ENCODE assay signal across 20 cellular contexts in the genomic region with DNA sequence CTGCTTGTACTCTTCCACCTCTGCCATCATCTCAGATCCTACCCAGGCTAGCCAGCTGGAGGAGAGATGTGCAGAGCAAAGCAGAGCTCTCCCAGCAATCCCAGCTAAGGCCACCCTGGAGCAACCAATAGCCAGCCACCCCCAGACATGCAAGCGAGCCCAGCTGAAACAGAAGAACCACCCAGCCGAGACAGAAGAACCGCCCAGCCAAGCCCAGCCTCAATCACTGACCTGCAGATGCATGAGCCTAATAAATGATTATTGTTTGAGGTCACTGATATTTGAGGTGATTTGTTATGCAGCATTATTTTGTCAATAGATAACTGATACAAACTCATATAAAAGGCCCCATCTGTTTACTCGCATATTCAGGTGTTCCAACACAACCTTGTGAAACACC.
A peak's percentile ranks its signal among the peaks of the same experiment; 100 is the strongest.
DNase-seq lines count a peak whose midpoint lies in the region; ATAC-seq and TF ChIP-seq lines count a peak whose summit lies in the region.
"Had no signal": no experiment of that assay in that cellular context is flagged by ENCODE, and none has a peak within 500 bp of the region (broad histone marks: within the 10 kb centered on the region; RNA-seq: fewer than 3 reads in every experiment).

No MANE protein-coding gene starts in this region.

- H3K4me1 ChIP-seq in left ventricle myocardium inferior = peaks cover 73% of the 10 kb centered on the region
- peaks cover 23 to 73% (median 52%) of the 10 kb centered on the region in 9 donors for H3K4me1 ChIP-seq in heart right ventricle
- peaks cover 15 to 18% of the 10 kb centered on the region in 2 donors for H3K4me1 ChIP-seq in neuronal stem cell (ENCODE audit: control insufficient read depth in 2 of 2, insufficient read depth in 1 of 2, low read depth in 1 of 2, low read length in 2 of 2)
- peaks cover 3 to 70% (median 29%) of the 10 kb centered on the region in 3 donors for H3K4me1 ChIP-seq in esophagus squamous epithelium

- H2AK5ac ChIP-seq in neuronal stem cell (ENCODE audit: low read depth, low read length) = no peak overlapping the region

- no peak overlapping the region for H2AFZ ChIP-seq in neuronal stem cell (ENCODE audit: low read length)

- H3K18ac ChIP-seq in neuronal stem cell (ENCODE audit: low read length) = peak overlapping the region; percentile 36

- no peak overlapping the region for H2BK120ac ChIP-seq in neuronal stem cell (ENCODE audit: low read depth, low read length)

- no peak overlapping the region for H3K23ac ChIP-seq in neuronal stem cell (ENCODE audit: low read depth, low read length, poor library complexity)

- H3K14ac ChIP-seq in neuronal stem cell (ENCODE audit: low read length) = no peak overlapping the region

- no peak for DNase-seq in left ventricle myocardium inferior
- no peak for DNase-seq in heart right ventricle
- DNase-seq in dorsolateral prefrontal cortex = no peak
- no peak for DNase-seq in neuronal stem cell (ENCODE audit: low spot score)
- DNase-seq in esophagus squamous epithelium (lab: John Stamatoyannopoulos, UW) = no peak
- no peak for DNase-seq in NCI-H1092 (lab: John Stamatoyannopoulos, UW)
- no peak for DNase-seq in stimulated activated naive CD4-positive, alpha-beta T cell (lab: John Stamatoyannopoulos, UW)
- no peak for DNase-seq in NCI-H82 treated with DMSO at 0.1 percent for 48 hours (lab: John Stamatoyannopoulos, UW; ENCODE audit: unreplicated experiment)
- DNase-seq: BE2C; CD8-positive, alpha-beta memory T cell; IMR-90; Kasumi-1; MM.1S; NCI-H1105; NCI-H2107; NCI-H345; PC-3 had no signal

- H3K4me2 ChIP-seq in neuronal stem cell (ENCODE audit: insufficient read depth, low read length, poor library complexity, severe bottlenecking) = no peak overlapping the region

- no peak overlapping the region for H4K91ac ChIP-seq in neuronal stem cell (ENCODE audit: low read depth, low read length, poor library complexity)

- H2BK12ac ChIP-seq in neuronal stem cell (ENCODE audit: low read length) = no peak overlapping the region

- no peak overlapping the region for H3K9ac ChIP-seq in neuronal stem cell (ENCODE audit: low read depth, low read length, poor library complexity)

- H3K27ac ChIP-seq in left ventricle myocardium inferior (replicated peaks) (peak overlapping the region; percentile 44), heart right ventricle (peak overlapping the region in 1 of 10 donors; percentile 82), dorsolateral prefrontal cortex (peak overlapping the region in 40 of 59 donors; percentile 1 to 99 (median 86)), neuronal stem cell (replicated peaks; ENCODE audit: low read length) (no peak overlapping the region), esophagus squamous epithelium (peak overlapping the region in 2 of 4 donors; percentile 89 to 95)
- H3K27ac ChIP-seq: 22Rv1, RWPE1 had no signal

- H3K27me3 ChIP-seq in left ventricle myocardium inferior (ENCODE audit: low read depth) (no peaks in the 10 kb centered on the region), heart right ventricle (no peaks in the 10 kb centered on the region), dorsolateral prefrontal cortex (no peaks in the 10 kb centered on the region), neuronal stem cell (ENCODE audit: control insufficient read depth in 3 of 3, insufficient read depth in 3 of 3, low read depth in 1 of 3, low read length in 3 of 3) (no peaks in the 10 kb centered on the region), esophagus squamous epithelium (peaks cover 0 to 86% (median 0%) of the 10 kb centered on the region in 4 donors)
- H3K27me3 ChIP-seq: BE2C had no signal

- H3K4me3 ChIP-seq in left ventricle myocardium inferior (no peak overlapping the region), heart right ventricle (no peak overlapping the region), dorsolateral prefrontal cortex (no peak overlapping the region), neuronal stem cell (ENCODE audit: low read length in 2 of 2) (no peak overlapping the region), esophagus squamous epithelium (no peak overlapping the region)
- H3K4me3 ChIP-seq: HAP-1 had no signal

- peaks cover 8% of the 10 kb centered on the region for H3K9me3 ChIP-seq in left ventricle myocardium inferior (replicated peaks)
- peaks cover 0 to 13% (median 0%) of the 10 kb centered on the region in 11 donors for H3K9me3 ChIP-seq in heart right ventricle
- peaks cover 5 to 20% of the 10 kb centered on the region in 2 donors for H3K9me3 ChIP-seq in neuronal stem cell (replicated peaks in 1 of 2; ENCODE audit: control insufficient read depth in 2 of 2, insufficient read depth in 1 of 2, low read depth in 1 of 2, low read length in 2 of 2)
- peaks cover 0 to 8% (median 4%) of the 10 kb centered on the region in 3 donors for H3K9me3 ChIP-seq in esophagus squamous epithelium
- H3K9me3 ChIP-seq: HAP-1 had no signal

- no peak overlapping the region for H3K4ac ChIP-seq in neuronal stem cell (ENCODE audit: low read length)

- no peaks in the 10 kb centered on the region for H3K36me3 ChIP-seq in left ventricle myocardium inferior
- H3K36me3 ChIP-seq in heart right ventricle = no peaks in the 10 kb centered on the region
- no peaks in the 10 kb centered on the region for H3K36me3 ChIP-seq in neuronal stem cell (replicated peaks in 1 of 2; ENCODE audit: control insufficient read depth in 2 of 2, insufficient read depth in 2 of 2, low read length in 2 of 2)
- no peaks in the 10 kb centered on the region for H3K36me3 ChIP-seq in esophagus squamous epithelium
- H3K36me3 ChIP-seq: BE2C, HAP-1 had no signal

- no peak overlapping the region for H2BK5ac ChIP-seq in neuronal stem cell (ENCODE audit: low read length)

- no peak overlapping the region for H4K8ac ChIP-seq in neuronal stem cell (ENCODE audit: low read depth, low read length)

- H2BK15ac ChIP-seq in neuronal stem cell (ENCODE audit: low read length) = peak overlapping the region; percentile 23

- intact Hi-C loops in left ventricle myocardium inferior (cut with micrococcal nuclease) (no loop called here), heart right ventricle (cut with DNase I) (loop anchor here in 2 of 10 donors (5.0 kb wide), 2 partner anchors 70 to 75 kb away; no protein-coding TSS in a partner anchor), dorsolateral prefrontal cortex (cut with DNase I) (loop anchor here in 1 of 2 donors (5.0 kb wide), 2 partner anchors 100 to 190 kb away; a partner anchor contains a TSS), esophagus squamous epithelium (cut with DNase I) (no loop called here)

- TF ChIP-seq CTCF in left ventricle myocardium inferior (IDR thresholded peaks at IDR 0.05; ENCODE audit: borderline replicate concordance) (no peak), heart right ventricle (IDR thresholded peaks at IDR 0.05) (no peak), dorsolateral prefrontal cortex (IDR thresholded peaks at IDR 0.05 in 54 of 56, conservative IDR thresholded peaks at IDR 0.05 in 2 of 56; ENCODE audit: low read depth in 1 of 56, partially characterized antibody in 56 of 56) (no peak), esophagus squamous epithelium (IDR thresholded peaks at IDR 0.05) (no peak)

- H3K79me1 ChIP-seq in neuronal stem cell (ENCODE audit: low read depth, low read length) = no peaks in the 10 kb centered on the region

- 97% methylated on average over 4 of the region's 4 CpGs for whole genome bisulfite sequencing in heart right ventricle, 2 donors
- no CpG with 5 or more reads among the region's 4 CpGs for WGBS in neuronal stem cell (ENCODE audit: extremely low coverage in 2 of 2, insufficient read length in 2 of 2, insufficient replicate concordance in 1 of 2), 2 donors
- WGBS in esophagus squamous epithelium, 2 donors = 96% methylated on average over 4 of the region's 4 CpGs; no CpG with 5 or more reads in 1 of the 2 donors

- ATAC-seq in heart right ventricle = no peak
- ATAC-seq: PC-3 had no signal

- no peak for TF ChIP-seq POLR2A in esophagus squamous epithelium (IDR thresholded peaks at IDR 0.05)
